17 cellular contexts compared by ENCODE assay signal in the genomic region with DNA sequence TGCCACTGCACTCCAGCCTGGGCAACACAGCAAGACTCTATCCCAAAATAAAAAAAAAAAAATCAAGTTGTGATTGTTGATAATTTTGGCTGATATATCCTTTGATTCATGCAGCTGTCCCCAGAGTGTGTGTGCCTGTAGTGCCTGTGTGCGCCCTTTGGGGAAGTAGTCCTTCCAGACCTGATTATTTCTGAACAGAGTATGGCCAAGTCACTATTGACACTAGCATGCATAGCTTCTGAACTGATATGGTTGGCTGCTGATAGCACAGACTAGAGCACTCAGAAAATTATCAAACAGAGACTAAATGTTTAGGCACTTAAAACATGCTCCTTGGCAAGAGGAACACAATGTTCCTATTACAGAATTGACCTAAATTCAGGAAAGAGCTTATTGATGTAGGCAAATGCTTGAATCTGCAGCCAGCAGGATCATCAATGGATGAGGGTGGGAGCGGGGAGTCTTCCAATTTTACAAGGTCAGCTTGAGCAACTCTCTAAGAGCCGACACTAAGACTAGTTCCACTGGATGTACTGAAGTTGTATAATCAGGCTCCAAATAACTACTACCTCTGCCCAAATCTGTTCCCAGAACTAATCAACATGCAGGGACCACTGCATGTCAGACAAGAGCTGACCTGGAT. TPM values are rescaled to one million over a fixed set of nuclear protein-coding genes. Genes with fewer than 3 reads are reported as not detected.
DNase-seq lines count a peak whose midpoint lies in the region; ATAC-seq and TF ChIP-seq lines count a peak whose summit lies in the region.
"Had no signal": no experiment of that assay in that cellular context is flagged by ENCODE, and none has a peak within 500 bp of the region (broad histone marks: within the 10 kb centered on the region; RNA-seq: fewer than 3 reads in every experiment).

No MANE protein-coding gene starts in this region.

- H3K27me3 Mint-ChIP-seq in activated CD8-positive, alpha-beta memory T cell treated with anti-CD3 and anti-CD28 coated beads, Interleukin-2, amount 10 ng/mL, durations not matched to agents 7 days and 5 days = no peaks in the 10 kb centered on the region
- no peaks in the 10 kb centered on the region for H3K27me3 Mint-ChIP-seq in activated CD4-positive, alpha-beta memory T cell treated with anti-CD3 and anti-CD28 coated beads for 36 hours
- H3K27me3 Mint-ChIP-seq: CD4-positive, alpha-beta T cell had no signal

- DNase-seq in activated CD8-positive, alpha-beta memory T cell treated with anti-CD3 and anti-CD28 coated beads, Interleukin-2, amount 10 ng/mL, durations not matched to agents 7 days and 5 days = no peak
- DNase-seq in activated CD8-positive, alpha-beta memory T cell treated with anti-CD3 and anti-CD28 coated beads, Interleukin-2, amount 50 U/mL, for 4 hours = no peak
- no peak for DNase-seq in activated CD4-positive, alpha-beta memory T cell treated with anti-CD3 and anti-CD28 coated beads for 36 hours
- DNase-seq in globus pallidus (ENCODE audit: low spot score) (peak; percentile 2), coronary artery (ENCODE audit: low spot score) (no peak), substantia nigra (lab: John Stamatoyannopoulos, UW) (no peak)
- no peak for DNase-seq in stimulated activated CD4-positive, alpha-beta T cell treated with anti-CD3 and anti-CD28 coated beads, Interleukin-2, amount 100 ng/mL, for 24 hours
- DNase-seq: NCI-H1092; NCI-H1694 treated with DMSO at 0.1 percent for 48 hours; NCI-H345; NCI-H526 treated with DMSO at 0.1 percent for 48 hours; NK-92 treated with Interleukin-12 subunit alpha and Interleukin-12 subunit beta, amount 100 ng/mL, for 24 hours had no signal

- POLR2A ChIA-PET in activated CD4-positive, alpha-beta memory T cell treated with anti-CD3 and anti-CD28 coated beads for 36 hours (lab: Charles Lee) = interaction anchor here (0.6 to 2.3 kb wide), 4 partner anchors 11 to 56 kb away, joined by 4 to 18 read pairs (median 6); a partner anchor contains a TSS

- H3K4me1 Mint-ChIP-seq in activated CD8-positive, alpha-beta memory T cell treated with anti-CD3 and anti-CD28 coated beads, Interleukin-2, amount 10 ng/mL, durations not matched to agents 7 days and 5 days = peaks cover 41% of the 10 kb centered on the region
- peaks cover 18% of the 10 kb centered on the region for H3K4me1 Mint-ChIP-seq in activated CD4-positive, alpha-beta memory T cell treated with anti-CD3 and anti-CD28 coated beads for 36 hours (ENCODE audit: low read depth)

- H3K36me3 ChIP-seq in BLaER1 treated with 17β-estradiol and CSF1 and Interleukin-3, amounts not matched to agents 10 nM and 100 nM = peaks cover 82 to 100% (median 98%) of the 10 kb centered on the region in 11 experiments

- peak overlapping the region in 6 of 11 experiments; percentile 5 to 68 (median 49); a peak in 6 of 22 replicates for H3K4me2 ChIP-seq in BLaER1 treated with 17β-estradiol and CSF1 and Interleukin-3, amounts not matched to agents 10 nM and 100 nM
- H3K4me2 ChIP-seq: A549 had no signal

- intact Hi-C loops in activated CD4-positive, alpha-beta memory T cell treated with anti-CD3 and anti-CD28 coated beads for 36 hours (cut with micrococcal nuclease) = loop anchor here (1.0 to 5.0 kb wide), 2 partner anchors 10 to 45 kb away; a partner anchor contains a TSS

- ATAC-seq in activated CD8-positive, alpha-beta memory T cell treated with anti-CD3 and anti-CD28 coated beads, Interleukin-2, amount 10 ng/mL, durations not matched to agents 7 days and 5 days = no peak

- H3K9me3 ChIP-seq in BLaER1 treated with 17β-estradiol and CSF1 and Interleukin-3, amounts not matched to agents 10 nM and 100 nM (replicated peaks in 1 of 11) = no peaks in the 10 kb centered on the region
- H3K9me3 ChIP-seq: A549 had no signal

- peaks cover 16 to 24% (median 18%) of the 10 kb centered on the region in 10 experiments for H3K4me1 ChIP-seq in BLaER1 treated with 17β-estradiol and CSF1 and Interleukin-3, amounts not matched to agents 10 nM and 100 nM
- H3K4me1 ChIP-seq: A549 had no signal

- no peak overlapping the region for H3K27ac ChIP-seq in BLaER1 treated with 17β-estradiol and CSF1 and Interleukin-3, amounts not matched to agents 10 nM and 100 nM
- H3K27ac ChIP-seq in coronary artery (no peak overlapping the region), substantia nigra (ENCODE audit: low read depth, low read length, poor library complexity, severe bottlenecking) (no peak overlapping the region)
- H3K27ac ChIP-seq: A549, HL-60, RWPE1 had no signal

- no peaks in the 10 kb centered on the region for H3K27me3 ChIP-seq in BLaER1 treated with 17β-estradiol and CSF1 and Interleukin-3, amounts not matched to agents 10 nM and 100 nM

- H3K4me3 Mint-ChIP-seq in activated CD8-positive, alpha-beta memory T cell treated with anti-CD3 and anti-CD28 coated beads, Interleukin-2, amount 10 ng/mL, durations not matched to agents 7 days and 5 days = peak overlapping the region; percentile 46
- no peak overlapping the region for H3K4me3 Mint-ChIP-seq in activated CD4-positive, alpha-beta memory T cell treated with anti-CD3 and anti-CD28 coated beads for 36 hours
- H3K4me3 Mint-ChIP-seq: CD4-positive, alpha-beta T cell had no signal

- CTCF ChIA-PET in activated CD8-positive, alpha-beta memory T cell treated with anti-CD3 and anti-CD28 coated beads, Interleukin-2, amount 10 ng/mL, durations not matched to agents 7 days and 5 days (lab: Charles Lee) = interaction anchor here (0.5 to 5.0 kb wide), 17 partner anchors 11 to 229 kb away, joined by 3 to 52 read pairs (median 7); a partner anchor contains a TSS
- CTCF ChIA-PET in activated CD4-positive, alpha-beta memory T cell treated with anti-CD3 and anti-CD28 coated beads for 36 hours (lab: Charles Lee) = interaction anchor here (0.5 to 2.9 kb wide), 14 partner anchors 10 to 228 kb away, joined by 3 to 19 read pairs (median 4); a partner anchor contains a TSS

- H3K4me3 ChIP-seq in BLaER1 treated with 17β-estradiol and CSF1 and Interleukin-3, amounts not matched to agents 10 nM and 100 nM = no peak overlapping the region
- H3K4me3 ChIP-seq in coronary artery = no peak overlapping the region
- H3K4me3 ChIP-seq: A549 had no signal

- H3K36me3 Mint-ChIP-seq in activated CD8-positive, alpha-beta memory T cell treated with anti-CD3 and anti-CD28 coated beads, Interleukin-2, amount 10 ng/mL, durations not matched to agents 7 days and 5 days = peaks cover 43% of the 10 kb centered on the region
- peaks cover 43% of the 10 kb centered on the region for H3K36me3 Mint-ChIP-seq in activated CD4-positive, alpha-beta memory T cell treated with anti-CD3 and anti-CD28 coated beads for 36 hours

- TF ChIP-seq CTCF in coronary artery (IDR thresholded peaks at IDR 0.05) = no peak

- H4K20me1 ChIP-seq in BLaER1 treated with 17β-estradiol and CSF1 and Interleukin-3, amounts not matched to agents 10 nM and 100 nM = peaks cover 0 to 35% (median 12%) of the 10 kb centered on the region in 11 experiments; a peak in 14 of 22 replicates

- no peaks in the 10 kb centered on the region for H3K9me3 Mint-ChIP-seq in activated CD8-positive, alpha-beta memory T cell treated with anti-CD3 and anti-CD28 coated beads, Interleukin-2, amount 10 ng/mL, durations not matched to agents 7 days and 5 days (ENCODE audit: low read depth)
- no peaks in the 10 kb centered on the region for H3K9me3 Mint-ChIP-seq in activated CD4-positive, alpha-beta memory T cell treated with anti-CD3 and anti-CD28 coated beads for 36 hours
- H3K9me3 Mint-ChIP-seq: CD4-positive, alpha-beta T cell had no signal

- H3K27ac Mint-ChIP-seq in activated CD8-positive, alpha-beta memory T cell treated with anti-CD3 and anti-CD28 coated beads, Interleukin-2, amount 10 ng/mL, durations not matched to agents 7 days and 5 days = peak overlapping the region; percentile 92
- peak overlapping the region; percentile 43 for H3K27ac Mint-ChIP-seq in activated CD4-positive, alpha-beta memory T cell treated with anti-CD3 and anti-CD28 coated beads for 36 hours
- H3K27ac Mint-ChIP-seq: CD4-positive, alpha-beta T cell had no signal

- H3K9ac ChIP-seq in BLaER1 treated with 17β-estradiol and CSF1 and Interleukin-3, amounts not matched to agents 10 nM and 100 nM = no peak overlapping the region

RNA-seq across cellular contexts. Expression of a gene that starts 17.7 kb away (rescaled TPM):
- total RNA-seq in activated CD8-positive, alpha-beta memory T cell treated with anti-CD3 and anti-CD28 coated beads, Interleukin-2, amount 10 ng/mL, durations not matched to agents 7 days and 5 days = 10 to 100 TPM; 34.0 to 41.9 TPM
- 10 to 100 TPM; 19.2 to 20.9 TPM for total RNA-seq in activated CD4-positive, alpha-beta memory T cell treated with anti-CD3 and anti-CD28 coated beads for 36 hours

RNA-seq across cellular contexts. Expression of a gene that starts 28.7 kb away (rescaled TPM):
- total RNA-seq in activated CD8-positive, alpha-beta memory T cell treated with anti-CD3 and anti-CD28 coated beads, Interleukin-2, amount 10 ng/mL, durations not matched to agents 7 days and 5 days = 10 to 100 TPM; 25.8 to 27.3 TPM
- 10 to 100 TPM; 33.4 to 34.2 TPM for total RNA-seq in activated CD4-positive, alpha-beta memory T cell treated with anti-CD3 and anti-CD28 coated beads for 36 hours

RNA-seq across cellular contexts. Expression of a gene that starts 43.2 kb away (rescaled TPM):
- 100 to 1,000 TPM in 1 of 2 experiments, 10 to 100 TPM in 1; 84.0 to 109 TPM for total RNA-seq in activated CD8-positive, alpha-beta memory T cell treated with anti-CD3 and anti-CD28 coated beads, Interleukin-2, amount 10 ng/mL, durations not matched to agents 7 days and 5 days
- total RNA-seq in activated CD4-positive, alpha-beta memory T cell treated with anti-CD3 and anti-CD28 coated beads for 36 hours = 10 to 100 TPM; 71.7 to 72.4 TPM

RNA-seq across cellular contexts. Expression of a gene that starts 50.9 kb away (rescaled TPM):
- 1 to 10 TPM; 1.4 to 3.5 TPM for total RNA-seq in activated CD8-positive, alpha-beta memory T cell treated with anti-CD3 and anti-CD28 coated beads, Interleukin-2, amount 10 ng/mL, durations not matched to agents 7 days and 5 days
- total RNA-seq in activated CD4-positive, alpha-beta memory T cell treated with anti-CD3 and anti-CD28 coated beads for 36 hours = 1 to 10 TPM; 3.0 to 3.2 TPM
